ENCODE assay signal across 16 cellular contexts in genomic region chr5:31924005-31924404, GRCh38.
DNase-seq lines count a peak whose midpoint lies in the region; ATAC-seq, FAIRE-seq and TF ChIP-seq lines count a peak whose summit lies in the region.
"Had no signal": no experiment of that assay in that cellular context is flagged by ENCODE, and none has a peak within 500 bp of the region (broad histone marks: within the 10 kb centered on the region; RNA-seq: fewer than 3 reads in every experiment).

No MANE protein-coding gene starts in this region.

- H3K14ac ChIP-seq in H1 (ENCODE audit: insufficient read length): no peak overlapping the region

- no peak overlapping the region for H3K18ac ChIP-seq in H1 (ENCODE audit: extremely low read depth, low read length)

- 0 out of 2 replicates have a peak overlapping the region, but pooled peaks have one; percentile 37 for H2BK5ac ChIP-seq in H1 (ENCODE audit: low read depth, low read length)

- TF ChIP-seq EP300 in H1 (IDR thresholded peaks at IDR 0.05; ENCODE audit: borderline replicate concordance in 1 of 2, low read depth in 2 of 2, low read length in 2 of 2): no peak

- no peak overlapping the region for H3K4ac ChIP-seq in H1 (replicated peaks; ENCODE audit: insufficient read length, low read depth, low read length)

- H4K20me1 ChIP-seq in H1 (replicated peaks in 1 of 2; ENCODE audit: control insufficient read depth in 1 of 2, insufficient read depth in 2 of 2, low read length in 2 of 2) (no peaks in the 10 kb centered on the region), keratinocyte (ENCODE audit: control insufficient read depth, extremely low read depth, insufficient read depth, low read length) (no peaks in the 10 kb centered on the region)

- H3K79me1 ChIP-seq in H1 (ENCODE audit: low read depth, low read length): no peaks in the 10 kb centered on the region

- H2BK20ac ChIP-seq in H1 (ENCODE audit: low read length): no peak overlapping the region

- TF ChIP-seq CTCF in H1 (IDR thresholded peaks at IDR 0.05; ENCODE audit: control extremely low read depth in 1 of 3, insufficient read depth in 1 of 3, low read depth in 1 of 3, low read length in 3 of 3) (no peak), keratinocyte (optimal IDR thresholded peaks at IDR 0.05 in 1 of 3, IDR thresholded peaks at IDR 0.05 in 1 of 3, conservative IDR thresholded peaks at IDR 0.05 in 1 of 3; ENCODE audit: extremely low read depth in 1 of 3, insufficient read depth in 2 of 3, low read length in 3 of 3) (no peak), coronary artery (IDR thresholded peaks at IDR 0.05) (no peak)

- no peak overlapping the region for H4K91ac ChIP-seq in H1 (replicated peaks; ENCODE audit: insufficient read length, low read length)

- WGBS in H1 (ENCODE audit: extremely low coverage in 1 of 2, insufficient coverage in 1 of 2, insufficient read length in 1 of 2, insufficient replicate concordance in 2 of 2, low coverage in 1 of 2, low lambda C conversion rate in 2 of 2, missing lambda C conversion rate in 1 of 2), 2 experiments: 88% methylated on average over 5 of the region's 5 CpGs; no CpG with 5 or more reads in 1 of the 2 experiments

- H3K9me3 ChIP-seq in H1 (ENCODE audit: insufficient read depth in 2 of 2, low read depth in 1 of 2, low read length in 1 of 2): no peaks in the 10 kb centered on the region
- no peaks in the 10 kb centered on the region for H3K9me3 ChIP-seq in keratinocyte (ENCODE audit: control insufficient read depth, low read depth, low read length)

- no peak overlapping the region for H2BK120ac ChIP-seq in H1 (replicated peaks; ENCODE audit: low read depth, low read length)

- no peaks in the 10 kb centered on the region for H3K23me2 ChIP-seq in H1 (ENCODE audit: low read depth, low read length)

- H2BK15ac ChIP-seq in H1 (ENCODE audit: low read length): no peak overlapping the region

- H3K4me3 ChIP-seq in H1 (ENCODE audit: extremely low read depth in 1 of 4, insufficient read depth in 2 of 4, low read depth in 3 of 4, low read length in 4 of 4) (no peak overlapping the region), keratinocyte (ENCODE audit: control insufficient read depth in 2 of 3, extremely low read depth in 1 of 3, insufficient read depth in 2 of 3, low read depth in 1 of 3, low read length in 3 of 3) (no peak overlapping the region), coronary artery (no peak overlapping the region)
- H3K4me3 ChIP-seq: GM23248 had no signal

- H2AK5ac ChIP-seq in H1 (ENCODE audit: low read depth, low read length): no peak overlapping the region

- no peak overlapping the region for H3K9ac ChIP-seq in H1 (replicated peaks in 1 of 4; ENCODE audit: extremely low read depth in 1 of 4, low read depth in 3 of 4, low read length in 3 of 4)
- no peak overlapping the region for H3K9ac ChIP-seq in keratinocyte (ENCODE audit: control insufficient read depth, extremely low read depth, insufficient read depth, low read length)
- H3K9ac ChIP-seq: GM23248 had no signal

- no peak overlapping the region for H2AFZ ChIP-seq in H1 (ENCODE audit: low read length)
- H2AFZ ChIP-seq in keratinocyte (ENCODE audit: control insufficient read depth, low read length): no peak overlapping the region
- H2AFZ ChIP-seq: GM23248 had no signal

- POLR2A ChIA-PET in H1 (lab: Charles Lee; ENCODE audit: partially characterized antibody): no interaction called here

- no peak overlapping the region for H3K56ac ChIP-seq in H1 (replicated peaks; ENCODE audit: insufficient read length, low read depth, low read length)

- ATAC-seq in sciatic nerve (peak; percentile 50), GM19452 (IDR thresholded peaks at IDR 0.05; ENCODE audit: unreplicated experiment) (no peak)
- ATAC-seq: HCT116 had no signal

- TF ChIP-seq RAD21 in H1 (IDR thresholded peaks at IDR 0.05 in 1 of 2, conservative IDR thresholded peaks at IDR 0.05 in 1 of 2; ENCODE audit: low read depth in 2 of 2, low read length in 2 of 2): no peak

- DNase-seq in H1 (ENCODE audit: low read depth in 1 of 2, low spot score in 2 of 2) (no peak), keratinocyte (ENCODE audit: low read depth, low spot score) (no peak), sciatic nerve (ENCODE audit: low spot score) (no peak), coronary artery (ENCODE audit: low spot score) (no peak), cerebellum (ENCODE audit: low spot score) (no peak)
- DNase-seq: Calu3; CD4-positive, alpha-beta memory T cell; COR-L47; DMS53; DMS79 treated with DMSO at 0.1 percent for 48 hours; GF-D8; GM23248; H9 had no signal

- no peak overlapping the region for H4K8ac ChIP-seq in H1 (ENCODE audit: extremely low read depth, insufficient read depth, low read length)

- H3K79me2 ChIP-seq in H1 (ENCODE audit: control insufficient read depth in 1 of 2, insufficient read depth in 2 of 2, low read length in 2 of 2) (no peaks in the 10 kb centered on the region), keratinocyte (ENCODE audit: control insufficient read depth, insufficient read depth, low read length) (no peaks in the 10 kb centered on the region)

- H3K27me3 ChIP-seq in H1 (replicated peaks in 1 of 4; ENCODE audit: control insufficient read depth in 3 of 4, extremely low read depth in 1 of 4, insufficient read depth in 3 of 4, low read length in 3 of 4) (no peaks in the 10 kb centered on the region), keratinocyte (ENCODE audit: control insufficient read depth, extremely low read depth, insufficient read depth, low read length) (no peaks in the 10 kb centered on the region)

- H3K4me1 ChIP-seq in H1 (replicated peaks in 1 of 4; ENCODE audit: control insufficient read depth in 3 of 4, insufficient read depth in 4 of 4, low read length in 3 of 4) (no peaks in the 10 kb centered on the region), keratinocyte (ENCODE audit: control insufficient read depth, extremely low read depth, insufficient read depth, low read length) (peaks cover 13% of the 10 kb centered on the region)

- FAIRE-seq in H1 (lab: Jason Lieb, UNC): no peak
- FAIRE-seq in keratinocyte (lab: Jason Lieb, UNC): peak; percentile 44
- FAIRE-seq: GM18507 had no signal

- H3K9me1 ChIP-seq in keratinocyte (ENCODE audit: control insufficient read depth, extremely low read depth, insufficient read depth, low read length): no peaks in the 10 kb centered on the region

- intact Hi-C loops in sciatic nerve (cut with DNase I): no loop called here

- H3K4me2 ChIP-seq in H1 (ENCODE audit: insufficient read depth in 1 of 2, low read depth in 2 of 2, low read length in 2 of 2) (no peak overlapping the region), keratinocyte (ENCODE audit: control insufficient read depth, extremely low read depth, insufficient read depth, low read depth, low read length) (no peak overlapping the region)

- CTCF ChIA-PET in H1 (lab: Charles Lee; ENCODE audit: partially characterized antibody): interaction anchor here (0.7 to 4.7 kb wide), 9 partner anchors 8 to 153 kb away, joined by 3 to 24 read pairs (median 3); no protein-coding TSS in a partner anchor

- no peak overlapping the region for H3K27ac ChIP-seq in H1 (ENCODE audit: low read depth, low read length)
- no peak overlapping the region for H3K27ac ChIP-seq in keratinocyte (ENCODE audit: control insufficient read depth, insufficient read depth, low read length)
- no peak overlapping the region for H3K27ac ChIP-seq in coronary artery
- H3K27ac ChIP-seq: GM23248 had no signal

- no peak overlapping the region for H3K23ac ChIP-seq in H1 (ENCODE audit: insufficient read length)

- no peak overlapping the region for H4K5ac ChIP-seq in H1 (ENCODE audit: insufficient read length, low read depth, low read length)

- no peak overlapping the region; the same call in 1 of the 2 replicates for H2BK12ac ChIP-seq in H1 (ENCODE audit: low read depth, low read length)

- H3K36me3 ChIP-seq in H1 (ENCODE audit: control insufficient read depth in 2 of 4, insufficient read depth in 4 of 4, low read length in 3 of 4) (no peaks in the 10 kb centered on the region), keratinocyte (ENCODE audit: control insufficient read depth in 2 of 2, extremely low read depth in 1 of 2, insufficient read depth in 2 of 2, low read length in 2 of 2) (no peaks in the 10 kb centered on the region)

- TF ChIP-seq POLR2A in H1 (IDR thresholded peaks at IDR 0.05; ENCODE audit: control extremely low read depth in 1 of 2, low read depth in 2 of 2, low read length in 2 of 2): no peak

- dilution Hi-C loops in keratinocyte (cut with MboI; ENCODE audit: extremely low pct_ligation_motif_present, low sequenced_read_pairs): no loop called here

TF ChIP-seq in H1, 55 proteins besides CTCF, POLR2A, EP300 and RAD21 (continues in another document):
- TF ChIP-seq POLR2AphosphoS5 (IDR thresholded peaks at IDR 0.05; ENCODE audit: low read depth, low read length) (no peak), SIN3A (conservative IDR thresholded peaks at IDR 0.05 in 1 of 2, IDR thresholded peaks at IDR 0.05 in 1 of 2; ENCODE audit: low read depth in 1 of 2, low read length in 2 of 2) (no peak), GABPA (IDR thresholded peaks at IDR 0.05; ENCODE audit: borderline replicate concordance, insufficient read depth, low read length) (no peak), TBP (IDR thresholded peaks at IDR 0.05; ENCODE audit: low read depth, low read length) (no peak)
